Comparison of ENCODE assay signal across 9 cellular contexts in the genomic region with DNA sequence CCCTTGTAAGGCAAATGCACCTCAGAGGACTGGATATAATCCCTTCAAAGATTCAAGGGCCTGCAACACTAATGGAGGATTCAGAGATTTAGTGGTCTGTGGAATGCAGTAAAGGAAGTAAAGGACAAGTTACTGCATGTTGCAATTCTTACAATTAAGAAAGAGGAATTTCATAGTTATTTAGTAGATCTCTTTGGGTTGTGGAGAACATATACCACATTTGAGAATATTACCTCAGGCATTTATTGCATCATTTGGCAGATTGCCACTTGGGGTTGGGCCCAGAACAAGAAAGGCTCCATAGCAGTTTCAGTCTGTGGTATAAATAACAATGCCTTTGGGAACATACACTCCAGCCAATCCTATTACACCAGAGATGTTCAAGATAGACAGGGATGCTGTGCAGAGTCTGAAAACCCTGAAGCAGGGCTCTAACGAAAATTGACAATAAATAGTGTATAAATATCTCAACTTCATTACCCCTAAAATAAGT. TPM values are rescaled to one million over a fixed set of nuclear protein-coding genes. Genes with fewer than 3 reads are reported as not detected.
DNase-seq lines count a peak whose midpoint lies in the region; ATAC-seq and TF ChIP-seq lines count a peak whose summit lies in the region.
"Had no signal": no experiment of that assay in that cellular context is flagged by ENCODE, and none has a peak within 500 bp of the region (broad histone marks: within the 10 kb centered on the region; RNA-seq: fewer than 3 reads in every experiment).

No MANE protein-coding gene starts in this region.

- CTCF ChIA-PET in AG04450 (lab: Charles Lee): no interaction called here

- ATAC-seq in SK-N-SH treated with all-trans-retinoic acid at 6 μM for 48 hours (peak; percentile 97), GM18511 (IDR thresholded peaks at IDR 0.05; ENCODE audit: unreplicated experiment) (no peak)

- POLR2A ChIA-PET in AG04450 (lab: Yijun Ruan, JAX): no interaction called here

- H3K4me3 ChIP-seq in AG04450 (ENCODE audit: low read depth, low read length) (no peak overlapping the region), left ventricle myocardium inferior (no peak overlapping the region), dorsolateral prefrontal cortex (no peak overlapping the region)

- peak overlapping the region; percentile 34 for H3K27ac ChIP-seq in AG04450 (ENCODE audit: low read depth, low read length)
- H3K27ac ChIP-seq in left ventricle myocardium inferior (replicated peaks): no peak overlapping the region
- H3K27ac ChIP-seq in dorsolateral prefrontal cortex: no peak overlapping the region

- intact Hi-C loops in left ventricle myocardium inferior (cut with micrococcal nuclease): no loop called here
- intact Hi-C loops in dorsolateral prefrontal cortex (cut with DNase I): no loop called here

- H3K9me3 ChIP-seq in AG04450 (ENCODE audit: control insufficient read depth, insufficient read depth, low read length) (no peaks in the 10 kb centered on the region), left ventricle myocardium inferior (replicated peaks) (no peaks in the 10 kb centered on the region)

- H3K36me3 ChIP-seq in left ventricle myocardium inferior: no peaks in the 10 kb centered on the region

- TF ChIP-seq CTCF in AG04450 (IDR thresholded peaks at IDR 0.05; ENCODE audit: low read depth, low read length) (no peak), left ventricle myocardium inferior (IDR thresholded peaks at IDR 0.05; ENCODE audit: borderline replicate concordance) (no peak), dorsolateral prefrontal cortex (IDR thresholded peaks at IDR 0.05 in 54 of 56, conservative IDR thresholded peaks at IDR 0.05 in 2 of 56; ENCODE audit: low read depth in 1 of 56, partially characterized antibody in 56 of 56) (no peak)

- H3K4me1 ChIP-seq in left ventricle myocardium inferior: peaks cover 6% of the 10 kb centered on the region

- DNase-seq in AG04450 (ENCODE audit: low read depth, low spot score): peak; percentile 78
- DNase-seq in HS-27A (ENCODE audit: low read depth): peak; percentile 66
- DNase-seq in left ventricle myocardium inferior: peak; percentile 18
- DNase-seq in dorsolateral prefrontal cortex: no peak
- DNase-seq in stimulated activated CD4-positive, alpha-beta T cell treated with anti-CD3 and anti-CD28 coated beads, Interleukin-2, amount 100 ng/mL, for 24 hours: no peak
- DNase-seq in C1 segment of cervical spinal cord (lab: John Stamatoyannopoulos, UW): no peak
- DNase-seq: hippocampal formation had no signal

- H3K27me3 ChIP-seq in AG04450 (ENCODE audit: control insufficient read depth, insufficient read depth, low read length): no peaks in the 10 kb centered on the region
- H3K27me3 ChIP-seq in left ventricle myocardium inferior (ENCODE audit: low read depth): no peaks in the 10 kb centered on the region
- no peaks in the 10 kb centered on the region for H3K27me3 ChIP-seq in dorsolateral prefrontal cortex

TF ChIP-seq in SK-N-SH treated with all-trans-retinoic acid at 6 μM for 48 hours, 23 proteins besides CTCF, POLR2A, EP300 and RAD21:
- TF ChIP-seq ZNF565 (CRISPR knock-in tag; conservative IDR thresholded peaks at IDR 0.05; ENCODE audit: low read depth) (no peak), OSR1 (CRISPR knock-in tag; IDR thresholded peaks at IDR 0.05) (no peak), CREB5 (CRISPR knock-in tag; IDR thresholded peaks at IDR 0.05; ENCODE audit: low read depth) (0 out of 2 replicates have a peak, but pooled peaks have one; percentile 57), SNAI2 (CRISPR knock-in tag; IDR thresholded peaks at IDR 0.05) (no peak), ISL1 (CRISPR knock-in tag; IDR thresholded peaks at IDR 0.05) (peak; percentile 78), TCF4 (CRISPR knock-in tag; IDR thresholded peaks at IDR 0.05; ENCODE audit: borderline replicate concordance) (0 out of 2 replicates have a peak, but pooled peaks have one; percentile 41), ZFP3 (CRISPR knock-in tag; IDR thresholded peaks at IDR 0.05) (no peak), ESRRG (CRISPR knock-in tag; IDR thresholded peaks at IDR 0.05) (no peak), PPARA (CRISPR knock-in tag; IDR thresholded peaks at IDR 0.05; ENCODE audit: borderline replicate concordance) (no peak; the same call in 1 of the 2 replicates), RARB (CRISPR knock-in tag; IDR thresholded peaks at IDR 0.05) (no peak), ZC3H10 (CRISPR knock-in tag; IDR thresholded peaks at IDR 0.05) (no peak)
TF ChIP-seq in SK-N-SH treated with all-trans-retinoic acid at 6 μM for 48 hours: peak in this region for 3.

RNA-seq across cellular contexts. Expression of gene EPM2A, which starts 20.9 kb away (rescaled TPM):
- polyA plus RNA-seq in AG04450 (2011; rRNA removed): 4.3 and 5.4 TPM in 2 replicates
- polyA minus RNA-seq in AG04450 (2011; rRNA and poly(A)+ RNA removed): 4.9 and 6.0 TPM in 2 replicates
- 41.3 TPM for total RNA-seq in left ventricle myocardium inferior
- total RNA-seq in dorsolateral prefrontal cortex: 10 to 100 TPM; 11.2 to 38.1 (median 25.3) TPM

RNA-seq across cellular contexts. Expression of gene FBXO30, which starts 58.4 kb away (rescaled TPM):
- 8.8 and 11.8 TPM in 2 replicates for polyA plus RNA-seq in AG04450 (2011; rRNA removed)
- polyA minus RNA-seq in AG04450 (2011; rRNA and poly(A)+ RNA removed): 11.6 and 21.6 TPM in 2 replicates
- total RNA-seq in left ventricle myocardium inferior: 16.7 TPM
- total RNA-seq in dorsolateral prefrontal cortex: 10 to 100 TPM in 118 of 120 experiments, 1 to 10 TPM in 2; 9.7 to 17.6 (median 13.0) TPM

Comparison
In these comparisons a context has a peak if more than half of its experiments do, and no peak if none do; other contexts are left out.
1. DNase-seq: peak in AG04450 (single experiment), HS-27A (single experiment) and left ventricle myocardium inferior (single experiment); none in dorsolateral prefrontal cortex (0 of 10), stimulated activated CD4-positive, alpha-beta T cell treated with anti-CD3 and anti-CD28 coated beads, Interleukin-2, amount 100 ng/mL, for 24 hours (0 of 2) and C1 segment of cervical spinal cord (0 of 14).